Comparison of ENCODE assay signal across 24 cellular contexts in genomic region chr2:239283288-239283945, GRCh38.
A peak's percentile ranks its signal among the peaks of the same experiment; 100 is the strongest.
DNase-seq lines count a peak whose midpoint lies in the region; ATAC-seq and TF ChIP-seq lines count a peak whose summit lies in the region.
"Had no signal": no experiment of that assay in that cellular context is flagged by ENCODE, and none has a peak within 500 bp of the region (broad histone marks: within the 10 kb centered on the region; RNA-seq: fewer than 3 reads in every experiment).

No MANE protein-coding gene starts in this region.

- CTCF ChIA-PET in activated CD4-positive, alpha-beta T cell treated with anti-CD3 and anti-CD28 coated beads, Interleukin-2, amount 10 ng/mL, durations not matched to agents 7 days and 5 days (lab: Charles Lee), result interaction anchor here (1.1 to 1.4 kb wide), 2 partner anchors 8 to 12 kb away, joined by 3 read pairs; no protein-coding TSS in a partner anchor
- CTCF ChIA-PET in CD8-positive, alpha-beta T cell (lab: Charles Lee), result interaction anchor here (0.6 to 0.8 kb wide), 2 partner anchors 17 to 25 kb away, joined by 3 read pairs; no protein-coding TSS in a partner anchor

- H3K9ac ChIP-seq in rectal smooth muscle tissue (ENCODE audit: low read length), result no peak overlapping the region

- H3K4me1 ChIP-seq in CD8-positive, alpha-beta T cell (ENCODE audit: insufficient read depth, low read length), result peaks cover 44% of the 10 kb centered on the region
- H3K4me1 ChIP-seq in right cardiac atrium (ENCODE audit: control insufficient read depth, insufficient read depth, low read length) (peaks cover 13% of the 10 kb centered on the region), rectal smooth muscle tissue (ENCODE audit: control insufficient read depth, insufficient read depth, low read length) (peaks cover 51% of the 10 kb centered on the region)

- 96% methylated on average over 29 of the region's 29 CpGs for WGBS in right cardiac atrium

- H3K9me3 ChIP-seq in CD8-positive, alpha-beta T cell (ENCODE audit: low read length), result no peaks in the 10 kb centered on the region
- H3K9me3 ChIP-seq in right cardiac atrium (ENCODE audit: control insufficient read depth, low read length), result no peaks in the 10 kb centered on the region
- H3K9me3 ChIP-seq: A549, ovary had no signal

- POLR2A ChIA-PET in activated CD4-positive, alpha-beta T cell treated with anti-CD3 and anti-CD28 coated beads, Interleukin-2, amount 10 ng/mL, durations not matched to agents 7 days and 5 days (lab: Charles Lee), result no interaction called here
- POLR2A ChIA-PET in CD8-positive, alpha-beta T cell (lab: Charles Lee), result interaction anchor here (1.7 kb wide), 1 partner anchor 15 kb away, joined by 4 read pairs; no protein-coding TSS in a partner anchor

- no peak overlapping the region for H3K4me3 Mint-ChIP-seq in activated CD4-positive, alpha-beta T cell treated with anti-CD3 and anti-CD28 coated beads, Interleukin-2, amount 10 ng/mL, durations not matched to agents 7 days and 5 days
- peak overlapping the region; percentile 19 for H3K4me3 Mint-ChIP-seq in CD8-positive, alpha-beta T cell
- H3K4me3 Mint-ChIP-seq: mesothelial cell of epicardium, natural killer cell had no signal

- no peaks in the 10 kb centered on the region for H3K27me3 Mint-ChIP-seq in activated CD4-positive, alpha-beta T cell treated with anti-CD3 and anti-CD28 coated beads, Interleukin-2, amount 10 ng/mL, durations not matched to agents 7 days and 5 days
- H3K27me3 Mint-ChIP-seq in CD8-positive, alpha-beta T cell (ENCODE audit: low read depth), result no peaks in the 10 kb centered on the region

- H3K36me3 Mint-ChIP-seq in activated CD4-positive, alpha-beta T cell treated with anti-CD3 and anti-CD28 coated beads, Interleukin-2, amount 10 ng/mL, durations not matched to agents 7 days and 5 days (ENCODE audit: low read depth), result peaks cover 18% of the 10 kb centered on the region
- H3K36me3 Mint-ChIP-seq in CD8-positive, alpha-beta T cell, result no peaks in the 10 kb centered on the region
- H3K36me3 Mint-ChIP-seq: mesothelial cell of epicardium, natural killer cell had no signal

- no peak for TF ChIP-seq CTCF in CD8-positive, alpha-beta T cell (IDR thresholded peaks at IDR 0.05)

- no peaks in the 10 kb centered on the region for H3K9me3 Mint-ChIP-seq in activated CD4-positive, alpha-beta T cell treated with anti-CD3 and anti-CD28 coated beads, Interleukin-2, amount 10 ng/mL, durations not matched to agents 7 days and 5 days
- no peaks in the 10 kb centered on the region for H3K9me3 Mint-ChIP-seq in CD8-positive, alpha-beta T cell
- H3K9me3 Mint-ChIP-seq: mesothelial cell of epicardium, natural killer cell had no signal

- H3K4me3 ChIP-seq in CD8-positive, alpha-beta T cell (ENCODE audit: low read depth, low read length), result no peak overlapping the region
- H3K4me3 ChIP-seq in right cardiac atrium (ENCODE audit: low read length) (no peak overlapping the region), rectal smooth muscle tissue (ENCODE audit: low read length) (no peak overlapping the region)
- H3K4me3 ChIP-seq: A549, ovary had no signal

- H3K27me3 ChIP-seq in CD8-positive, alpha-beta T cell (ENCODE audit: insufficient read depth, low read length), result no peaks in the 10 kb centered on the region
- H3K27me3 ChIP-seq in right cardiac atrium (ENCODE audit: control insufficient read depth, insufficient read depth) (no peaks in the 10 kb centered on the region), rectal smooth muscle tissue (ENCODE audit: control insufficient read depth, insufficient read depth, low read length) (no peaks in the 10 kb centered on the region)
- H3K27me3 ChIP-seq: ovary had no signal

- intact Hi-C loops in CD8-positive, alpha-beta T cell (cut with DNase I, micrococcal nuclease), result no loop called here
- intact Hi-C loops in right cardiac atrium (cut with DNase I), result no loop called here

- DNase-seq in activated CD4-positive, alpha-beta T cell treated with anti-CD3 and anti-CD28 coated beads, Interleukin-2, amount 10 ng/mL, durations not matched to agents 7 days and 5 days, result no peak
- no peak for DNase-seq in activated CD4-positive, alpha-beta T cell treated with anti-CD3 and anti-CD28 coated beads, Interleukin-2, amount 50 U/mL, for 48 hours
- DNase-seq in CD8-positive, alpha-beta T cell, result no peak
- DNase-seq in right cardiac atrium, result peak in 2 of 3 donors; percentile 12 to 48
- DNase-seq in stimulated activated CD4-positive, alpha-beta T cell treated with anti-CD3 and anti-CD28 coated beads, Interleukin-4, amount 100 ng/mL, for 24 hours, result no peak
- no peak for DNase-seq in stimulated activated naive CD4-positive, alpha-beta T cell treated with Interleukin-2 at 50 U/mL for 16 hours (lab: John Stamatoyannopoulos, UW)
- DNase-seq: activated CD4-positive, alpha-beta T cell treated with anti-CD3 and anti-CD28 coated beads for 4 hours; COR-L47; DMS79; effector CD8-positive, alpha-beta T cell; erythroblast; Kasumi-1; natural killer cell; PC-3; SIG-M5; stimulated activated CD8-positive, alpha-beta memory T cell treated with anti-CD3 and anti-CD28 coated beads, Interleukin-4, amount 100 ng/mL, for 48 hours; SW 1271; trophoblast cell had no signal

- H3K4me1 Mint-ChIP-seq in activated CD4-positive, alpha-beta T cell treated with anti-CD3 and anti-CD28 coated beads, Interleukin-2, amount 10 ng/mL, durations not matched to agents 7 days and 5 days, result peaks cover 49% of the 10 kb centered on the region
- H3K4me1 Mint-ChIP-seq in CD8-positive, alpha-beta T cell (ENCODE audit: low read depth), result peaks cover 48% of the 10 kb centered on the region

- no peak for ATAC-seq in CD8-positive, alpha-beta T cell
- ATAC-seq in right cardiac atrium (no peak), GM21381 (IDR thresholded peaks at IDR 0.05; ENCODE audit: unreplicated experiment) (no peak)
- ATAC-seq: A549, left colon, natural killer cell, PC-3 had no signal

- peak overlapping the region; percentile 2 for H3K27ac Mint-ChIP-seq in activated CD4-positive, alpha-beta T cell treated with anti-CD3 and anti-CD28 coated beads, Interleukin-2, amount 10 ng/mL, durations not matched to agents 7 days and 5 days
- H3K27ac Mint-ChIP-seq in CD8-positive, alpha-beta T cell, result no peak overlapping the region
- H3K27ac Mint-ChIP-seq: mesothelial cell of epicardium, natural killer cell had no signal

- H3K27ac ChIP-seq in CD8-positive, alpha-beta T cell (ENCODE audit: low read depth, low read length), result no peak overlapping the region
- H3K27ac ChIP-seq in right cardiac atrium (ENCODE audit: low read length), result no peak overlapping the region
- H3K27ac ChIP-seq in rectal smooth muscle tissue (ENCODE audit: low read depth, low read length), result peak overlapping the region; percentile 12
- H3K27ac ChIP-seq: ovary had no signal

- H3K36me3 ChIP-seq in CD8-positive, alpha-beta T cell (ENCODE audit: insufficient read depth, low read length), result no peaks in the 10 kb centered on the region
- no peaks in the 10 kb centered on the region for H3K36me3 ChIP-seq in rectal smooth muscle tissue (ENCODE audit: control insufficient read depth, insufficient read depth, low read length)
- H3K36me3 ChIP-seq: ovary had no signal

Comparison
In these comparisons a context has a peak if more than half of its experiments do, and no peak if none do; other contexts are left out.
1. DNase-seq: peak in right cardiac atrium (2 of 3); none in activated CD4-positive, alpha-beta T cell treated with anti-CD3 and anti-CD28 coated beads, Interleukin-2, amount 10 ng/mL, durations not matched to agents 7 days and 5 days (single experiment), activated CD4-positive, alpha-beta T cell treated with anti-CD3 and anti-CD28 coated beads, Interleukin-2, amount 50 U/mL, for 48 hours (0 of 2), CD8-positive, alpha-beta T cell (0 of 7), stimulated activated CD4-positive, alpha-beta T cell treated with anti-CD3 and anti-CD28 coated beads, Interleukin-4, amount 100 ng/mL, for 24 hours (single experiment) and stimulated activated naive CD4-positive, alpha-beta T cell treated with Interleukin-2 at 50 U/mL for 16 hours (single experiment).